9 cellular contexts compared by ENCODE assay signal in genomic region chr4:129342820-129343219, GRCh38.
DNase-seq lines count a peak whose midpoint lies in the region; ATAC-seq, FAIRE-seq and TF ChIP-seq lines count a peak whose summit lies in the region.
"Had no signal": no experiment of that assay in that cellular context is flagged by ENCODE, and none has a peak within 500 bp of the region (broad histone marks: within the 10 kb centered on the region; RNA-seq: fewer than 3 reads in every experiment).

No MANE protein-coding gene starts in this region.

- H4K20me1 ChIP-seq in Karpas-422 (ENCODE audit: insufficient read depth, low read depth, low read length) = no peaks in the 10 kb centered on the region
- H4K20me1 ChIP-seq in HepG2 (ENCODE audit: insufficient read depth, low read length) = no peaks in the 10 kb centered on the region; the same call in 1 of the 2 replicates

- POLR2A ChIA-PET in AG04449 (lab: Yijun Ruan, JAX) (no interaction called here), HepG2 (lab: Yijun Ruan, JAX) (no interaction called here)

- in situ Hi-C loops in HepG2 (cut with HindIII; ENCODE audit: extremely low pct_ligation_motif_present, low pct_unique_long_range_greater_than_20kb) = no loop called here

- peak overlapping the region; percentile 29 for H3K4me3 ChIP-seq in AG04449 (ENCODE audit: low read depth, low read length)
- H3K4me3 ChIP-seq in Karpas-422 (ENCODE audit: low read length) = peak overlapping the region; percentile 3; the same call in 1 of the 2 replicates
- no peak overlapping the region for H3K4me3 ChIP-seq in HepG2 (replicated peaks in 1 of 3; ENCODE audit: insufficient read depth in 1 of 3, low read depth in 2 of 3, low read length in 3 of 3)
- no peak overlapping the region for H3K4me3 ChIP-seq in suprapubic skin

- no peak for ATAC-seq in HepG2
- no peak for ATAC-seq in HG03469 (IDR thresholded peaks at IDR 0.05; ENCODE audit: unreplicated experiment)
- ATAC-seq in GM21576 (IDR thresholded peaks at IDR 0.05; ENCODE audit: unreplicated experiment) = no peak

- TF ChIP-seq RAD21 in HepG2 (CRISPR knock-in tag; IDR thresholded peaks at IDR 0.05) = no peak

- intact Hi-C loops in HepG2 (cut with micrococcal nuclease; ENCODE audit: unreplicated experiment) = no loop called here

- peak overlapping the region; percentile 46 for H3K4me2 ChIP-seq in Karpas-422 (ENCODE audit: low read depth, low read length, poor library complexity, severe bottlenecking)
- H3K4me2 ChIP-seq in HepG2 (ENCODE audit: low read depth, low read length) = no peak overlapping the region

- H3K27me3 ChIP-seq in Karpas-422 (ENCODE audit: low read length) (no peaks in the 10 kb centered on the region), HepG2 (ENCODE audit: control insufficient read depth in 1 of 2, insufficient read depth in 2 of 2, low read length in 2 of 2) (no peaks in the 10 kb centered on the region), suprapubic skin (no peaks in the 10 kb centered on the region)

- no peak overlapping the region for H3K9ac ChIP-seq in Karpas-422 (ENCODE audit: low read length)
- no peak overlapping the region for H3K9ac ChIP-seq in HepG2 (ENCODE audit: insufficient read depth, low read depth, low read length)

- FAIRE-seq in HepG2 (lab: Jason Lieb, UNC) = no peak

- H3K9me2 ChIP-seq in Karpas-422 (replicated peaks; ENCODE audit: insufficient read depth, low read length) = no peaks in the 10 kb centered on the region

- H3K9me3 ChIP-seq in Karpas-422 (ENCODE audit: low read length) = no peaks in the 10 kb centered on the region
- no peaks in the 10 kb centered on the region for H3K9me3 ChIP-seq in HepG2 (ENCODE audit: low read length)
- no peaks in the 10 kb centered on the region for H3K9me3 ChIP-seq in suprapubic skin

- H3K79me2 ChIP-seq in Karpas-422 (ENCODE audit: low read length) (no peaks in the 10 kb centered on the region), HepG2 (ENCODE audit: insufficient read depth, low read length) (no peaks in the 10 kb centered on the region)

- TF ChIP-seq POLR2A in HepG2 (IDR thresholded peaks at IDR 0.05; ENCODE audit: insufficient read depth in 1 of 2, low read depth in 2 of 2, low read length in 2 of 2) (no peak), suprapubic skin (IDR thresholded peaks at IDR 0.05) (no peak)

- no TSS peak for BruUV-seq in HepG2 (replicated peaks; lab: Mats Ljungman, UMichigan)

- TF ChIP-seq CTCF in AG04449 (IDR thresholded peaks at IDR 0.05; ENCODE audit: insufficient read depth, low read length, missing control alignments) (no peak), HepG2 (CRISPR knock-in tag; IDR thresholded peaks at IDR 0.05) (no peak), suprapubic skin (IDR thresholded peaks at IDR 0.05) (no peak)

- DNase-seq in AG04449 (ENCODE audit: low read depth, low spot score) (peak; percentile 28), Karpas-422 (no peak), astrocyte of the hippocampus (ENCODE audit: low read depth, low spot score) (peak; percentile 58), HepG2 (ENCODE audit: low spot score) (peak; percentile 11), suprapubic skin (ENCODE audit: low spot score in 2 of 2) (no peak), NCI-H2081 (lab: John Stamatoyannopoulos, UW) (no peak)
- DNase-seq: naive B cell had no signal

- H3K27ac ChIP-seq in Karpas-422 (ENCODE audit: low read length) = no peak overlapping the region
- no peak overlapping the region for H3K27ac ChIP-seq in HepG2 (ENCODE audit: extremely low read length, insufficient read depth, low read length)
- no peak overlapping the region for H3K27ac ChIP-seq in suprapubic skin

- CTCF ChIA-PET in AG04449 (lab: Yijun Ruan, JAX) (interaction anchor here (0.9 to 2.1 kb wide), 4 partner anchors 9 to 299 kb away, joined by 3 to 6 read pairs (median 4); no protein-coding TSS in a partner anchor), HepG2 (lab: Yijun Ruan, JAX; ENCODE audit: low intra/inter-chr PET ratio, low total read pairs) (no interaction called here)

- H2AFZ ChIP-seq in Karpas-422 (ENCODE audit: low read length) = peak overlapping the region; percentile 17; the same call in 1 of the 2 replicates
- H2AFZ ChIP-seq in HepG2 (ENCODE audit: low read length) = no peak overlapping the region

- WGBS in HepG2 (ENCODE audit: low lambda C conversion rate) = 14% methylated on average over 3 of the region's 3 CpGs
- WGBS in suprapubic skin = 26% methylated on average over 3 of the region's 3 CpGs

- H3K36me3 ChIP-seq in Karpas-422 (ENCODE audit: insufficient read depth, low read length) (no peaks in the 10 kb centered on the region), HepG2 (replicated peaks in 1 of 2; ENCODE audit: control insufficient read depth in 1 of 2, insufficient read depth in 2 of 2, low read length in 2 of 2) (no peaks in the 10 kb centered on the region), suprapubic skin (no peaks in the 10 kb centered on the region)

- no peak for TF ChIP-seq EP300 in HepG2 (IDR thresholded peaks at IDR 0.05; ENCODE audit: low read depth in 2 of 2, low read length in 2 of 2)
- TF ChIP-seq EP300 in HepG2 (CRISPR knock-in tag; IDR thresholded peaks at IDR 0.05; ENCODE audit: borderline replicate concordance) = no peak
- TF ChIP-seq EP300 in suprapubic skin (IDR thresholded peaks at IDR 0.05) = no peak

- H3K4me1 ChIP-seq in Karpas-422 (ENCODE audit: low read length) = peaks cover 31% of the 10 kb centered on the region
- H3K4me1 ChIP-seq in HepG2 (ENCODE audit: insufficient read depth, low read length) = no peaks in the 10 kb centered on the region
- peaks cover 3% of the 10 kb centered on the region for H3K4me1 ChIP-seq in suprapubic skin

TF ChIP-seq in HepG2, 621 proteins besides CTCF, POLR2A, EP300 and RAD21:
- TF ChIP-seq TCF7 (IDR thresholded peaks at IDR 0.05; ENCODE audit: low read depth) = no peak
- peak; percentile 79; the same call in 1 of the 2 replicates for TF ChIP-seq CEBPB (IDR thresholded peaks at IDR 0.05; ENCODE audit: borderline replicate concordance, low read depth, low read length)

Comparison
In these comparisons a context has a peak if more than half of its experiments do, and no peak if none do; other contexts are left out.
1. DNase-seq: peak in AG04449 (single experiment), astrocyte of the hippocampus (single experiment) and HepG2 (single experiment); none in Karpas-422 (single experiment), suprapubic skin (0 of 2) and NCI-H2081 (0 of 2).
2. H3K4me3 ChIP-seq: peak in AG04449 (single experiment) and Karpas-422 (single experiment); none in HepG2 (0 of 3) and suprapubic skin (single experiment).